ENCODE assay signal across 2 cellular contexts in genomic region chr1:201026234-201026633, GRCh38.
TF ChIP-seq lines count a peak whose summit lies in the region.

No MANE protein-coding gene starts in this region.

TF ChIP-seq in GM12878, 131 proteins besides CTCF, POLR2A, EP300 and RAD21:
- TF ChIP-seq PKNOX1 (IDR thresholded peaks at IDR 0.05) (no peak), GATAD2B (conservative IDR thresholded peaks at IDR 0.05; ENCODE audit: low read depth) (0 out of 2 replicates have a peak, but pooled peaks have one; percentile 8), HDGF (IDR thresholded peaks at IDR 0.05) (no peak), ZZZ3 (IDR thresholded peaks at IDR 0.05; ENCODE audit: control insufficient read depth, insufficient read length, low read depth) (no peak)

TF ChIP-seq in SK-N-SH treated with all-trans-retinoic acid at 6 μM for 48 hours, 23 proteins besides CTCF, POLR2A, EP300 and RAD21 (continued from another document):
- TF ChIP-seq ZNF70 (CRISPR knock-in tag; IDR thresholded peaks at IDR 0.05) (no peak), ZFP3 (CRISPR knock-in tag; IDR thresholded peaks at IDR 0.05) (no peak), CREB5 (CRISPR knock-in tag; IDR thresholded peaks at IDR 0.05; ENCODE audit: low read depth) (no peak), CSRNP3 (CRISPR knock-in tag; IDR thresholded peaks at IDR 0.05) (no peak), BACH2 (CRISPR knock-in tag; IDR thresholded peaks at IDR 0.05; ENCODE audit: borderline replicate concordance) (no peak), ZC3H10 (CRISPR knock-in tag; IDR thresholded peaks at IDR 0.05) (no peak), ZNF565 (CRISPR knock-in tag; conservative IDR thresholded peaks at IDR 0.05; ENCODE audit: low read depth) (no peak), ISL1 (CRISPR knock-in tag; IDR thresholded peaks at IDR 0.05) (no peak), CSDC2 (CRISPR knock-in tag; IDR thresholded peaks at IDR 0.05) (no peak), PPARA (CRISPR knock-in tag; IDR thresholded peaks at IDR 0.05; ENCODE audit: borderline replicate concordance) (no peak), GLIS3 (CRISPR knock-in tag; IDR thresholded peaks at IDR 0.05) (no peak), ESRRG (CRISPR knock-in tag; IDR thresholded peaks at IDR 0.05) (no peak), RARB (CRISPR knock-in tag; IDR thresholded peaks at IDR 0.05) (no peak)
